In genomic region chr12:13196302-13196921, GRCh38 we compare ENCODE assay signal across 8 cellular contexts. TPM values are rescaled to one million over a fixed set of nuclear protein-coding genes. Genes with fewer than 3 reads are reported as not detected.
DNase-seq lines count a peak whose midpoint lies in the region; ATAC-seq and TF ChIP-seq lines count a peak whose summit lies in the region.

EMP1 (plus strand) TSS chr12:13196726; CDS start chr12:13211511, 14,785 bp downstream.

- no peak for TF ChIP-seq POLR2A in NB4 (IDR thresholded peaks at IDR 0.05; ENCODE audit: extremely low read depth, insufficient read length)

- peaks cover 7% of the 10 kb centered on the region for H3K27me3 Mint-ChIP-seq in activated CD8-positive, alpha-beta T cell treated with anti-CD3 and anti-CD28 coated beads for 36 hours

- H3K4me3 Mint-ChIP-seq in activated CD8-positive, alpha-beta T cell treated with anti-CD3 and anti-CD28 coated beads for 36 hours = peak within 1 kb of the TSS; percentile 80

- POLR2A ChIA-PET in HEK293 (lab: Yijun Ruan, JAX) = interaction anchor here (0.6 to 1.0 kb wide), 4 partner anchors 73 to 477 kb away, joined by 3 to 6 read pairs (median 4); no protein-coding TSS in a partner anchor
- POLR2A ChIA-PET in activated CD8-positive, alpha-beta T cell treated with anti-CD3 and anti-CD28 coated beads for 36 hours (lab: Charles Lee) = interaction anchor here (0.6 to 1.2 kb wide), 3 partner anchors 31 to 96 kb away, joined by 3 to 5 read pairs (median 3); no protein-coding TSS in a partner anchor

- H3K4me1 ChIP-seq in HEK293 (ENCODE audit: control insufficient read depth, insufficient read depth, low read length) = peaks cover 7% of the 10 kb centered on the region
- peaks cover 32% of the 10 kb centered on the region for H3K4me1 ChIP-seq in ectodermal cell (ENCODE audit: control insufficient read depth, insufficient read depth, low read length)
- peaks cover 55% of the 10 kb centered on the region for H3K4me1 ChIP-seq in mesodermal cell (ENCODE audit: control insufficient read depth, insufficient read depth, low read length, poor library complexity, severe bottlenecking)

- TF ChIP-seq CTCF in HEK293 (tag by site-specific recombination; IDR thresholded peaks at IDR 0.05) (no peak), NB4 (IDR thresholded peaks at IDR 0.05; ENCODE audit: low read depth, low read length) (no peak)
- no peak for TF ChIP-seq CTCF in activated CD8-positive, alpha-beta T cell treated with anti-CD3 and anti-CD28 coated beads for 36 hours (IDR thresholded peaks at IDR 0.05)

- CTCF ChIA-PET in HEK293 (lab: Yijun Ruan, JAX) = interaction anchor here (0.6 to 1.8 kb wide), 9 partner anchors 11 to 199 kb away, joined by 3 to 8 read pairs (median 4); no protein-coding TSS in a partner anchor
- CTCF ChIA-PET in activated CD8-positive, alpha-beta T cell treated with anti-CD3 and anti-CD28 coated beads for 36 hours (lab: Charles Lee) = interaction anchor here (1.0 to 2.0 kb wide), 7 partner anchors 10 to 280 kb away, joined by 3 to 16 read pairs (median 3); no protein-coding TSS in a partner anchor

- H3K27ac ChIP-seq in HEK293 (ENCODE audit: extremely low read depth, low read depth, low read length) (peak within 1 kb of the TSS; percentile 43; the same call in 1 of the 2 replicates), ectodermal cell (ENCODE audit: insufficient read depth, low read depth, low read length, poor library complexity, severe bottlenecking) (peak within 1 kb of the TSS; percentile 27), mesodermal cell (ENCODE audit: low read depth, low read length, severe bottlenecking) (peak within 1 kb of the TSS; percentile 96)

- WGBS in ectodermal cell, 2 experiments = 73 to 75% methylated on average over 10 of the region's 10 CpGs
- 56 to 60% methylated on average over 9 of the region's 10 CpGs for WGBS in mesodermal cell (ENCODE audit: insufficient coverage in 2 of 2), 2 experiments

- H3K27me3 ChIP-seq in ectodermal cell (ENCODE audit: control insufficient read depth, insufficient read depth, low read length, poor library complexity, severe bottlenecking) (no peaks in the 10 kb centered on the region), H7 (ENCODE audit: control insufficient read depth, insufficient read depth, low read length) (no peaks in the 10 kb centered on the region)

- no peaks in the 10 kb centered on the region for H3K9me3 Mint-ChIP-seq in activated CD8-positive, alpha-beta T cell treated with anti-CD3 and anti-CD28 coated beads for 36 hours

- H3K36me3 ChIP-seq in HEK293 (ENCODE audit: control insufficient read depth in 2 of 2, insufficient read depth in 1 of 2, low read length in 2 of 2) (no peaks in the 10 kb centered on the region), ectodermal cell (ENCODE audit: control insufficient read depth, insufficient read depth, low read length) (no peaks in the 10 kb centered on the region), mesodermal cell (ENCODE audit: control insufficient read depth, insufficient read depth, low read length) (peaks cover 21% of the 10 kb centered on the region), H7 (replicated peaks; ENCODE audit: control insufficient read depth, insufficient read depth, low read length) (no peaks in the 10 kb centered on the region)

- intact Hi-C loops in activated CD8-positive, alpha-beta T cell treated with anti-CD3 and anti-CD28 coated beads for 36 hours (cut with micrococcal nuclease) = no loop called here

- no peaks in the 10 kb centered on the region for H3K36me3 Mint-ChIP-seq in activated CD8-positive, alpha-beta T cell treated with anti-CD3 and anti-CD28 coated beads for 36 hours (ENCODE audit: low read depth)

- peak; percentile 98 for ATAC-seq in activated CD8-positive, alpha-beta T cell treated with anti-CD3 and anti-CD28 coated beads for 36 hours

- H3K9me3 ChIP-seq in HEK293 (ENCODE audit: control insufficient read depth, insufficient read depth, low read depth, low read length) (no peaks in the 10 kb centered on the region), ectodermal cell (ENCODE audit: control insufficient read depth, low read length) (no peaks in the 10 kb centered on the region), mesodermal cell (ENCODE audit: control insufficient read depth, low read length) (no peaks in the 10 kb centered on the region)

- peak within 1 kb of the TSS; percentile 83 for H3K27ac Mint-ChIP-seq in activated CD8-positive, alpha-beta T cell treated with anti-CD3 and anti-CD28 coated beads for 36 hours

- DNase-seq in GM04503 (ENCODE audit: low read depth) (peak; percentile 99), NB4 (ENCODE audit: low read depth) (peak; percentile 76), H7 (no peak)
- DNase-seq in activated CD8-positive, alpha-beta T cell treated with anti-CD3 and anti-CD28 coated beads for 36 hours = peak; percentile 93
- peak; percentile 59 to 68 for DNase-seq in stimulated activated CD8-positive, alpha-beta memory T cell treated with anti-CD3 and anti-CD28 coated beads, Interleukin-15, amount 100 ng/mL, for 48 hours (ENCODE audit: low read depth in 2 of 2)

- H3K4me3 ChIP-seq in HEK293 (ENCODE audit: low read depth, low read length) (peak within 1 kb of the TSS; percentile 37), NB4 (ENCODE audit: low read depth, low read length) (peak within 1 kb of the TSS; percentile 44), ectodermal cell (ENCODE audit: insufficient read depth, low read depth, low read length) (no peak within 1 kb of the TSS), mesodermal cell (ENCODE audit: extremely low read depth, insufficient read depth, low read length, poor library complexity, severe bottlenecking) (peak within 1 kb of the TSS; percentile 53), H7 (ENCODE audit: insufficient read depth, low read depth, low read length) (no peak within 1 kb of the TSS)

- H3K4me1 Mint-ChIP-seq in activated CD8-positive, alpha-beta T cell treated with anti-CD3 and anti-CD28 coated beads for 36 hours (ENCODE audit: low read depth) = peaks cover 27% of the 10 kb centered on the region

TF ChIP-seq in HEK293, 187 proteins besides CTCF, POLR2A, EP300 and RAD21 (continues in another document):
- no peak for TF ChIP-seq GLI4 (tag by site-specific recombination; IDR thresholded peaks at IDR 0.05)
- no peak for TF ChIP-seq ZNF544 (tag by site-specific recombination; IDR thresholded peaks at IDR 0.05)
- no peak for TF ChIP-seq ZBTB8A (tag by site-specific recombination; IDR thresholded peaks at IDR 0.05)
- TF ChIP-seq ZNF610 (tag by site-specific recombination; IDR thresholded peaks at IDR 0.05; ENCODE audit: borderline replicate concordance) = no peak
- no peak for TF ChIP-seq ZNF48 (tag by site-specific recombination; IDR thresholded peaks at IDR 0.05)
- TF ChIP-seq ZNF140 (tag by site-specific recombination; IDR thresholded peaks at IDR 0.05) = no peak
- TF ChIP-seq SP7 (tag by site-specific recombination; IDR thresholded peaks at IDR 0.05) = peak; percentile 70
- TF ChIP-seq OVOL3 (tag by site-specific recombination; IDR thresholded peaks at IDR 0.05) = no peak
- TF ChIP-seq FEZF1 (tag by site-specific recombination; IDR thresholded peaks at IDR 0.05) = peak; percentile 82
- no peak for TF ChIP-seq MZF1 (tag by site-specific recombination; IDR thresholded peaks at IDR 0.05; ENCODE audit: borderline replicate concordance)
- TF ChIP-seq ZNF223 (tag by site-specific recombination; IDR thresholded peaks at IDR 0.05) = no peak
- TF ChIP-seq ZNF561 (tag by site-specific recombination; IDR thresholded peaks at IDR 0.05; ENCODE audit: borderline replicate concordance) = no peak
- no peak for TF ChIP-seq MEIS1 (CRISPR knock-in tag; IDR thresholded peaks at IDR 0.05; ENCODE audit: borderline replicate concordance)
- TF ChIP-seq GLIS2 (tag by site-specific recombination; IDR thresholded peaks at IDR 0.05) = no peak
- no peak for TF ChIP-seq ZIC2 (tag by site-specific recombination; IDR thresholded peaks at IDR 0.05)
- no peak for TF ChIP-seq ZNF19 (tag by site-specific recombination; IDR thresholded peaks at IDR 0.05; ENCODE audit: low read depth)
- TF ChIP-seq ZBTB48 (tag by site-specific recombination; IDR thresholded peaks at IDR 0.05) = no peak
- TF ChIP-seq ZNF549 (tag by site-specific recombination; IDR thresholded peaks at IDR 0.05) = no peak
- no peak for TF ChIP-seq ZNF324 (tag by site-specific recombination; IDR thresholded peaks at IDR 0.05)
- peak; percentile 61 for TF ChIP-seq KLF10 (tag by site-specific recombination; IDR thresholded peaks at IDR 0.05)
- TF ChIP-seq GFI1B (tag by site-specific recombination; IDR thresholded peaks at IDR 0.05) = no peak
- no peak for TF ChIP-seq ZNF830 (tag by site-specific recombination; IDR thresholded peaks at IDR 0.05; ENCODE audit: low read depth)
- TF ChIP-seq ZNF645 (tag by site-specific recombination; IDR thresholded peaks at IDR 0.05) = no peak
- no peak for TF ChIP-seq ZNF621 (tag by site-specific recombination; IDR thresholded peaks at IDR 0.05)
- TF ChIP-seq ZNF350 (tag by site-specific recombination; IDR thresholded peaks at IDR 0.05) = no peak
- no peak for TF ChIP-seq ZNF114 (tag by site-specific recombination; IDR thresholded peaks at IDR 0.05)
- TF ChIP-seq ZNF24 (tag by site-specific recombination; IDR thresholded peaks at IDR 0.05) = peak; percentile 14; the same call in 1 of the 2 replicates
- no peak for TF ChIP-seq ZNF157 (tag by site-specific recombination; IDR thresholded peaks at IDR 0.05)

RNA-seq across cellular contexts. Expression of gene EMP1, which starts in this region (rescaled TPM):
- 1 to 10 TPM; 3.1 to 3.6 TPM for total RNA-seq in activated CD8-positive, alpha-beta T cell treated with anti-CD3 and anti-CD28 coated beads for 36 hours
- 4.2 TPM for polyA plus RNA-seq in ectodermal cell (2013, experiment 1 of 4)
- 3.4 TPM for polyA plus RNA-seq in ectodermal cell (2013, experiment 2 of 4)
- 3.6 TPM for polyA plus RNA-seq in ectodermal cell (2013, experiment 3 of 4)
- 1.9 TPM for polyA plus RNA-seq in ectodermal cell (2013, experiment 4 of 4)
- 257 TPM for polyA plus RNA-seq in mesodermal cell (2013, experiment 1 of 2)
- 183 TPM for polyA plus RNA-seq in mesodermal cell (2013, experiment 2 of 2)
- total RNA-seq in H7 (2014; rRNA removed; shearing (Covaris generic)) = 0.44 and 0.48 TPM in 2 replicates

Comparison
In these comparisons a context has a peak if more than half of its experiments do, and no peak if none do; other contexts are left out.
1. H3K27ac ChIP-seq: peak in every context shown above with its lines; median percentile 96 in mesodermal cell; 43 in HEK293; 27 in ectodermal cell.
2. H3K4me3 ChIP-seq: peak in HEK293 (single experiment), NB4 (single experiment) and mesodermal cell (single experiment); none in ectodermal cell (single experiment) and H7 (single experiment).